Comparison of ENCODE assay signal across 1 cellular context in the genomic region with DNA sequence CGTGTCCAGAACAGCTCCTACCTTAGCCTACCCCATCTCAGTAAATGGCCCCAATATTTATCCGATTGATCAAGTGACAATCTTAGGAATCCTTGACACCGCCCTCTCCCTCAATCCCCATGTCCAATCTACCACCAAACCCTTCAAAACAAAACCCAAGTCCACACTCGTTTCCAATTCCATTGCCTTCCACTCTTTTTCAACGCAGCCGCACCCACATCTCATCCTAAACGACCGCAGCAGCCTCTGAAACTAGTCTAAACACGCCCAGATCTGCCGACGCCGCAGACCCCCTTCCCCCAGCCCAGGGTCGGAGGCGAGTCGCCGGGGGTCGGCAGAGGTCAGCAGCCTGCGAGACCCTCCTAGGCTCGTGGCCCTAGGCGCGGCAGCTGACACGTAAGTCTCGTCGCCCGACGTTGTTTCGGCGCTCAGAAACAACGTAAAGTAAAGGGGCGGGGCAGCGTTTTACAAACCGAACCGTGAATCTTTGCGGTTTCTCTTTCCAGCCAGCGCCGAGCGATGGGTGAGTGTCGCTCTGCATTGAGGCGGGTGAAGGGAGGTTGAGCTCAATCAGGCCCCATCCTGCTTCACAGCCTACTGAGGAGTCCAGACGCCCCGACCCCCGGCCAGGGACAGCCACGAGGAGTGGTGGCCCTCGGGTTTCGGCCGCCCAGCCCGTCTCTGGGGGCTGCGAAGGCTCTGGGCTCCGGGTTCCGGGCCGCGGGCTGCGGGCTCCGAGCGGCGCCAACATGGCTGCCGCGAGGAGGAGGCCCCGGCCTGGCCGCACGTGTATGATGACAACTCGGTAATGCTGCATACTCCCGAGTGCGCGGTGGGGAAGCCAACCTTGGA.
TF ChIP-seq lines count a peak whose summit lies in the region.

A gene (plus strand): TSS at position 463 of the 852 bp plus-strand sequence. CDS start 57 bp downstream, at position 520.

TF ChIP-seq in H1, 55 proteins besides CTCF, POLR2A, EP300 and RAD21:
- 0 out of 2 replicates have a peak, but pooled peaks have one; percentile 1 for TF ChIP-seq MAFK (IDR thresholded peaks at IDR 0.05; ENCODE audit: low read depth, low read length)
- peak; percentile 92 for TF ChIP-seq YY1 (IDR thresholded peaks at IDR 0.05; ENCODE audit: low read depth, low read length)
- TF ChIP-seq RFX5 (IDR thresholded peaks at IDR 0.05; ENCODE audit: borderline replicate concordance, low read depth, low read length), result no peak
- TF ChIP-seq, protein P1, sequence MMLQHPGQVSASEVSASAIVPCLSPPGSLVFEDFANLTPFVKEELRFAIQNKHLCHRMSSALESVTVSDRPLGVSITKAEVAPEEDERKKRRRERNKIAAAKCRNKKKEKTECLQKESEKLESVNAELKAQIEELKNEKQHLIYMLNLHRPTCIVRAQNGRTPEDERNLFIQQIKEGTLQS (IDR thresholded peaks at IDR 0.05; ENCODE audit: insufficient read depth, low read depth, low read length), result peak; percentile 94
- 0 out of 2 replicates have a peak, but pooled peaks have one; percentile 56 for TF ChIP-seq TCF12 (IDR thresholded peaks at IDR 0.05; ENCODE audit: low read depth, low read length)
- no peak for TF ChIP-seq CBX8 (IDR thresholded peaks at IDR 0.05; ENCODE audit: borderline replicate concordance, low read depth, low read length)
- TF ChIP-seq JUND (IDR thresholded peaks at IDR 0.05; ENCODE audit: low read length), result peak; percentile 49; the same call in 1 of the 2 replicates
- TF ChIP-seq SIN3A (conservative IDR thresholded peaks at IDR 0.05 in 1 of 2, IDR thresholded peaks at IDR 0.05 in 1 of 2; ENCODE audit: low read depth in 1 of 2, low read length in 2 of 2), result peak in 1 of 2 experiments; percentile 91; a peak in 2 of 4 replicates
- TF ChIP-seq, protein P2, sequence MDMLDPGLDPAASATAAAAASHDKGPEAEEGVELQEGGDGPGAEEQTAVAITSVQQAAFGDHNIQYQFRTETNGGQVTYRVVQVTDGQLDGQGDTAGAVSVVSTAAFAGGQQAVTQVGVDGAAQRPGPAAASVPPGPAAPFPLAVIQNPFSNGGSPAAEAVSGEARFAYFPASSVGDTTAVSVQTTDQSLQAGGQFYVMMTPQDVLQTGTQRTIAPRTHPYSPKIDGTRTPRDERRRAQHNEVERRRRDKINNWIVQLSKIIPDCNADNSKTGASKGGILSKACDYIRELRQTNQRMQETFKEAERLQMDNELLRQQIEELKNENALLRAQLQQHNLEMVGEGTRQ (IDR thresholded peaks at IDR 0.05; ENCODE audit: low read length), result 0 out of 2 replicates have a peak, but pooled peaks have one; percentile 24
- TF ChIP-seq HDAC6 (IDR thresholded peaks at IDR 0.05; ENCODE audit: low read depth, low read length), result no peak
- TF ChIP-seq, protein P3, sequence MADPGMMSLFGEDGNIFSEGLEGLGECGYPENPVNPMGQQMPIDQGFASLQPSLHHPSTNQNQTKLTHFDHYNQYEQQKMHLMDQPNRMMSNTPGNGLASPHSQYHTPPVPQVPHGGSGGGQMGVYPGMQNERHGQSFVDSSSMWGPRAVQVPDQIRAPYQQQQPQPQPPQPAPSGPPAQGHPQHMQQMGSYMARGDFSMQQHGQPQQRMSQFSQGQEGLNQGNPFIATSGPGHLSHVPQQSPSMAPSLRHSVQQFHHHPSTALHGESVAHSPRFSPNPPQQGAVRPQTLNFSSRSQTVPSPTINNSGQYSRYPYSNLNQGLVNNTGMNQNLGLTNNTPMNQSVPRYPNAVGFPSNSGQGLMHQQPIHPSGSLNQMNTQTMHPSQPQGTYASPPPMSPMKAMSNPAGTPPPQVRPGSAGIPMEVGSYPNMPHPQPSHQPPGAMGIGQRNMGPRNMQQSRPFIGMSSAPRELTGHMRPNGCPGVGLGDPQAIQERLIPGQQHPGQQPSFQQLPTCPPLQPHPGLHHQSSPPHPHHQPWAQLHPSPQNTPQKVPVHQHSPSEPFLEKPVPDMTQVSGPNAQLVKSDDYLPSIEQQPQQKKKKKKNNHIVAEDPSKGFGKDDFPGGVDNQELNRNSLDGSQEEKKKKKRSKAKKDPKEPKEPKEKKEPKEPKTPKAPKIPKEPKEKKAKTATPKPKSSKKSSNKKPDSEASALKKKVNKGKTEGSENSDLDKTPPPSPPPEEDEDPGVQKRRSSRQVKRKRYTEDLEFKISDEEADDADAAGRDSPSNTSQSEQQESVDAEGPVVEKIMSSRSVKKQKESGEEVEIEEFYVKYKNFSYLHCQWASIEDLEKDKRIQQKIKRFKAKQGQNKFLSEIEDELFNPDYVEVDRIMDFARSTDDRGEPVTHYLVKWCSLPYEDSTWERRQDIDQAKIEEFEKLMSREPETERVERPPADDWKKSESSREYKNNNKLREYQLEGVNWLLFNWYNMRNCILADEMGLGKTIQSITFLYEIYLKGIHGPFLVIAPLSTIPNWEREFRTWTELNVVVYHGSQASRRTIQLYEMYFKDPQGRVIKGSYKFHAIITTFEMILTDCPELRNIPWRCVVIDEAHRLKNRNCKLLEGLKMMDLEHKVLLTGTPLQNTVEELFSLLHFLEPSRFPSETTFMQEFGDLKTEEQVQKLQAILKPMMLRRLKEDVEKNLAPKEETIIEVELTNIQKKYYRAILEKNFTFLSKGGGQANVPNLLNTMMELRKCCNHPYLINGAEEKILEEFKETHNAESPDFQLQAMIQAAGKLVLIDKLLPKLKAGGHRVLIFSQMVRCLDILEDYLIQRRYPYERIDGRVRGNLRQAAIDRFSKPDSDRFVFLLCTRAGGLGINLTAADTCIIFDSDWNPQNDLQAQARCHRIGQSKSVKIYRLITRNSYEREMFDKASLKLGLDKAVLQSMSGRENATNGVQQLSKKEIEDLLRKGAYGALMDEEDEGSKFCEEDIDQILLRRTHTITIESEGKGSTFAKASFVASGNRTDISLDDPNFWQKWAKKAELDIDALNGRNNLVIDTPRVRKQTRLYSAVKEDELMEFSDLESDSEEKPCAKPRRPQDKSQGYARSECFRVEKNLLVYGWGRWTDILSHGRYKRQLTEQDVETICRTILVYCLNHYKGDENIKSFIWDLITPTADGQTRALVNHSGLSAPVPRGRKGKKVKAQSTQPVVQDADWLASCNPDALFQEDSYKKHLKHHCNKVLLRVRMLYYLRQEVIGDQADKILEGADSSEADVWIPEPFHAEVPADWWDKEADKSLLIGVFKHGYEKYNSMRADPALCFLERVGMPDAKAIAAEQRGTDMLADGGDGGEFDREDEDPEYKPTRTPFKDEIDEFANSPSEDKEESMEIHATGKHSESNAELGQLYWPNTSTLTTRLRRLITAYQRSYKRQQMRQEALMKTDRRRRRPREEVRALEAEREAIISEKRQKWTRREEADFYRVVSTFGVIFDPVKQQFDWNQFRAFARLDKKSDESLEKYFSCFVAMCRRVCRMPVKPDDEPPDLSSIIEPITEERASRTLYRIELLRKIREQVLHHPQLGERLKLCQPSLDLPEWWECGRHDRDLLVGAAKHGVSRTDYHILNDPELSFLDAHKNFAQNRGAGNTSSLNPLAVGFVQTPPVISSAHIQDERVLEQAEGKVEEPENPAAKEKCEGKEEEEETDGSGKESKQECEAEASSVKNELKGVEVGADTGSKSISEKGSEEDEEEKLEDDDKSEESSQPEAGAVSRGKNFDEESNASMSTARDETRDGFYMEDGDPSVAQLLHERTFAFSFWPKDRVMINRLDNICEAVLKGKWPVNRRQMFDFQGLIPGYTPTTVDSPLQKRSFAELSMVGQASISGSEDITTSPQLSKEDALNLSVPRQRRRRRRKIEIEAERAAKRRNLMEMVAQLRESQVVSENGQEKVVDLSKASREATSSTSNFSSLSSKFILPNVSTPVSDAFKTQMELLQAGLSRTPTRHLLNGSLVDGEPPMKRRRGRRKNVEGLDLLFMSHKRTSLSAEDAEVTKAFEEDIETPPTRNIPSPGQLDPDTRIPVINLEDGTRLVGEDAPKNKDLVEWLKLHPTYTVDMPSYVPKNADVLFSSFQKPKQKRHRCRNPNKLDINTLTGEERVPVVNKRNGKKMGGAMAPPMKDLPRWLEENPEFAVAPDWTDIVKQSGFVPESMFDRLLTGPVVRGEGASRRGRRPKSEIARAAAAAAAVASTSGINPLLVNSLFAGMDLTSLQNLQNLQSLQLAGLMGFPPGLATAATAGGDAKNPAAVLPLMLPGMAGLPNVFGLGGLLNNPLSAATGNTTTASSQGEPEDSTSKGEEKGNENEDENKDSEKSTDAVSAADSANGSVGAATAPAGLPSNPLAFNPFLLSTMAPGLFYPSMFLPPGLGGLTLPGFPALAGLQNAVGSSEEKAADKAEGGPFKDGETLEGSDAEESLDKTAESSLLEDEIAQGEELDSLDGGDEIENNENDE (IDR thresholded peaks at IDR 0.05; ENCODE audit: insufficient replicate concordance, low read length), result no peak
- TF ChIP-seq ZNF274 (IDR thresholded peaks at IDR 0.05; ENCODE audit: borderline replicate concordance, extremely low read depth, low read length), result no peak
- peak; percentile 100 for TF ChIP-seq CREB1 (IDR thresholded peaks at IDR 0.05)
- peak; percentile 100 for TF ChIP-seq KDM4A (IDR thresholded peaks at IDR 0.05; ENCODE audit: low read depth, low read length, severe bottlenecking)
- peak; percentile 96 for TF ChIP-seq PHF8 (conservative IDR thresholded peaks at IDR 0.05; ENCODE audit: low read depth, low read length)
- peak; percentile 91 for TF ChIP-seq ASH2L (IDR thresholded peaks at IDR 0.05; ENCODE audit: low read length)
- no peak for TF ChIP-seq TEAD4 (IDR thresholded peaks at IDR 0.05; ENCODE audit: low read depth, low read length)
- TF ChIP-seq CHD2 (IDR thresholded peaks at IDR 0.05; ENCODE audit: low read length), result peak; percentile 70; the same call in 1 of the 2 replicates
- peak; percentile 98 for TF ChIP-seq TAF7 (optimal IDR thresholded peaks at IDR 0.05; ENCODE audit: borderline replicate concordance, low read depth, low read length)
- no peak for TF ChIP-seq BACH1 (IDR thresholded peaks at IDR 0.05; ENCODE audit: low read length)
- no peak for TF ChIP-seq RNF2 (IDR thresholded peaks at IDR 0.05; ENCODE audit: borderline replicate concordance, low read depth, low read length, missing control alignments, poor library complexity, severe bottlenecking)
- no peak for TF ChIP-seq KDM1A (IDR thresholded peaks at IDR 0.05; ENCODE audit: borderline replicate concordance, low read length)
- peak; percentile 88 for TF ChIP-seq GTF2F1 (IDR thresholded peaks at IDR 0.05; ENCODE audit: borderline replicate concordance, low read depth, low read length)
- no peak for TF ChIP-seq CBX5 (IDR thresholded peaks at IDR 0.05; ENCODE audit: low read depth, low read length)
- TF ChIP-seq HDAC2 (IDR thresholded peaks at IDR 0.05; ENCODE audit: borderline replicate concordance in 1 of 2, low read depth in 2 of 2, low read length in 2 of 2), result peak in 1 of 2 experiments; percentile 90; a peak in 1 of 4 replicates
- peak; percentile 74; the same call in 1 of the 2 replicates for TF ChIP-seq KDM5A (IDR thresholded peaks at IDR 0.05; ENCODE audit: low read length)
- no peak for TF ChIP-seq CHD1 (IDR thresholded peaks at IDR 0.05; ENCODE audit: low read depth, low read length)
- no peak for TF ChIP-seq CTBP2 (IDR thresholded peaks at IDR 0.05; ENCODE audit: borderline replicate concordance, insufficient read depth, insufficient read length, low read length)
- TF ChIP-seq, protein P4, sequence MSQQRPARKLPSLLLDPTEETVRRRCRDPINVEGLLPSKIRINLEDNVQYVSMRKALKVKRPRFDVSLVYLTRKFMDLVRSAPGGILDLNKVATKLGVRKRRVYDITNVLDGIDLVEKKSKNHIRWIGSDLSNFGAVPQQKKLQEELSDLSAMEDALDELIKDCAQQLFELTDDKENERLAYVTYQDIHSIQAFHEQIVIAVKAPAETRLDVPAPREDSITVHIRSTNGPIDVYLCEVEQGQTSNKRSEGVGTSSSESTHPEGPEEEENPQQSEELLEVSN (IDR thresholded peaks at IDR 0.05), result no peak
- peak; percentile 7; the same call in 1 of the 2 replicates for TF ChIP-seq NRF1 (IDR thresholded peaks at IDR 0.05; ENCODE audit: low read depth, low read length)
- no peak for TF ChIP-seq SIX5 (IDR thresholded peaks at IDR 0.05; ENCODE audit: low read depth, low read length)
- no peak for TF ChIP-seq NANOG (IDR thresholded peaks at IDR 0.05; ENCODE audit: insufficient read depth, low read depth, low read length, poor library complexity, severe bottlenecking)
- TF ChIP-seq SP4 (IDR thresholded peaks at IDR 0.05; ENCODE audit: low read length), result no peak; the same call in 1 of the 2 replicates
- TF ChIP-seq JUN (IDR thresholded peaks at IDR 0.05; ENCODE audit: low read depth, low read length), result no peak
- no peak; the same call in 1 of the 2 replicates for TF ChIP-seq RBBP5 (IDR thresholded peaks at IDR 0.05; ENCODE audit: borderline replicate concordance, low read depth, low read length)
- TF ChIP-seq SAP30 (IDR thresholded peaks at IDR 0.05; ENCODE audit: insufficient read depth, insufficient replicate concordance, low read length), result no peak
- peak; percentile 100 for TF ChIP-seq TAF1 (IDR thresholded peaks at IDR 0.05; ENCODE audit: low read depth, low read length)
- TF ChIP-seq CEBPB (IDR thresholded peaks at IDR 0.05; ENCODE audit: low read depth, low read length), result no peak
- peak; percentile 90 for TF ChIP-seq SP1 (IDR thresholded peaks at IDR 0.05; ENCODE audit: low read depth, low read length)
- TF ChIP-seq, protein P5, sequence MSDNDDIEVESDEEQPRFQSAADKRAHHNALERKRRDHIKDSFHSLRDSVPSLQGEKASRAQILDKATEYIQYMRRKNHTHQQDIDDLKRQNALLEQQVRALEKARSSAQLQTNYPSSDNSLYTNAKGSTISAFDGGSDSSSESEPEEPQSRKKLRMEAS (IDR thresholded peaks at IDR 0.05), result peak; percentile 93
- TF ChIP-seq EGR1 (IDR thresholded peaks at IDR 0.05; ENCODE audit: borderline replicate concordance, low read depth, low read length), result no peak
- TF ChIP-seq FOSL1 (IDR thresholded peaks at IDR 0.05; ENCODE audit: insufficient read depth, low read depth, low read length), result no peak
- TF ChIP-seq POLR2AphosphoS5 (IDR thresholded peaks at IDR 0.05; ENCODE audit: low read depth, low read length), result peak; percentile 97
- no peak for TF ChIP-seq SUZ12 (IDR thresholded peaks at IDR 0.05; ENCODE audit: low read length)
- no peak for TF ChIP-seq POU5F1 (IDR thresholded peaks at IDR 0.05; ENCODE audit: low read depth, low read length)
- TF ChIP-seq RXRA (IDR thresholded peaks at IDR 0.05; ENCODE audit: insufficient read depth, low read depth, low read length), result peak; percentile 87
- peak; percentile 89 for TF ChIP-seq SRF (IDR thresholded peaks at IDR 0.05; ENCODE audit: low read depth, low read length)
- TF ChIP-seq TBP (IDR thresholded peaks at IDR 0.05; ENCODE audit: low read depth, low read length), result peak; percentile 98
